ENCODE assay signal across 14 cellular contexts in the genomic region with DNA sequence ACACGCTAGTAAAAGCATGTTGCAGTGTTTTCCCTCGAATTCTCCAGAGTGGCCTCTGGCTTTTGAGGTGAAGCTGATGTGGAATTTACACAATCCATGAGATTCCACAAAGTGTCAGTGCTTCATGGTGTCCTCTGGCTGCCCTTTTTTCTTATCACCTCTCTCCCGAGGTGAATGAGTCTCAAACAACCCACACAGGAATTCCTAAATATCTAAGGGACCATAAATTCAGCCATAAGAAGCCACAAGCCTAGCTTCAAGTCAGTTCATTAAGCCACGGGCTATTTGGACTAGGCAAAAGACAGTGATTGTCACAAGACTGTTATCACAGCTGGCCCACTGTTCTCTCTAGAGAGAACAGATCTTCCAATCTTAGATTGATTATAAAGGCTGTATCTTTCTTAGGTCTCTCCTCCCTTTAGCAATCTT. TPM values are rescaled to one million over a fixed set of nuclear protein-coding genes. Genes with fewer than 3 reads are reported as not detected.
DNase-seq lines count a peak whose midpoint lies in the region; ATAC-seq and TF ChIP-seq lines count a peak whose summit lies in the region.
"Had no signal": no experiment of that assay in that cellular context is flagged by ENCODE, and none has a peak within 500 bp of the region (broad histone marks: within the 10 kb centered on the region; RNA-seq: fewer than 3 reads in every experiment).

No MANE protein-coding gene starts in this region.

- no peaks in the 10 kb centered on the region for H3F3A ChIP-seq in smooth muscle cell (ENCODE audit: low read depth)

- H3K4me3 ChIP-seq in smooth muscle cell: no peak overlapping the region
- H3K4me3 ChIP-seq: pancreas had no signal

- H3K4me1 Mint-ChIP-seq in activated naive CD4-positive, alpha-beta T cell treated with anti-CD3 and anti-CD28 coated beads for 36 hours (ENCODE audit: low read depth): peaks cover 77% of the 10 kb centered on the region
- peaks cover 66% of the 10 kb centered on the region for H3K4me1 Mint-ChIP-seq in activated naive CD4-positive, alpha-beta T cell treated with anti-CD3 and anti-CD28 coated beads, Interleukin-2, amount 10 ng/mL, durations not matched to agents 7 days and 5 days

- CTCF ChIA-PET in activated naive CD4-positive, alpha-beta T cell treated with anti-CD3 and anti-CD28 coated beads for 36 hours (lab: Charles Lee): interaction anchor here (0.9 to 1.0 kb wide), 2 partner anchors 39 to 146 kb away, joined by 3 read pairs; no protein-coding TSS in a partner anchor
- CTCF ChIA-PET in activated naive CD4-positive, alpha-beta T cell treated with anti-CD3 and anti-CD28 coated beads, Interleukin-2, amount 10 ng/mL, durations not matched to agents 7 days and 5 days (lab: Charles Lee): no interaction called here

- H3K9me3 Mint-ChIP-seq in activated naive CD4-positive, alpha-beta T cell treated with anti-CD3 and anti-CD28 coated beads for 36 hours: no peaks in the 10 kb centered on the region
- no peaks in the 10 kb centered on the region for H3K9me3 Mint-ChIP-seq in activated naive CD4-positive, alpha-beta T cell treated with anti-CD3 and anti-CD28 coated beads, Interleukin-2, amount 10 ng/mL, durations not matched to agents 7 days and 5 days

- no peaks in the 10 kb centered on the region for H3K27me3 ChIP-seq in smooth muscle cell (ENCODE audit: low read depth)
- H3K27me3 ChIP-seq: pancreas had no signal

- no peaks in the 10 kb centered on the region for H4K20me1 ChIP-seq in smooth muscle cell (ENCODE audit: low read depth)

- no peak for TF ChIP-seq CTCF in smooth muscle cell (IDR thresholded peaks at IDR 0.05; ENCODE audit: borderline replicate concordance, insufficient read depth, poor library complexity, severe bottlenecking)

- WGBS in smooth muscle cell (ENCODE audit: low lambda C conversion rate): 27% methylated on average over 4 of the region's 4 CpGs

- intact Hi-C loops in activated naive CD4-positive, alpha-beta T cell treated with anti-CD3 and anti-CD28 coated beads for 36 hours (cut with micrococcal nuclease): loop anchor here (1.0 to 10.0 kb wide), 8 partner anchors 14 to 1225 kb away; a partner anchor contains a TSS
- intact Hi-C loops in left colon (cut with DNase I, micrococcal nuclease): no loop called here

- no peak for DNase-seq in activated naive CD4-positive, alpha-beta T cell treated with anti-CD3 and anti-CD28 coated beads for 36 hours
- DNase-seq in activated naive CD4-positive, alpha-beta T cell treated with anti-CD3 and anti-CD28 coated beads, Interleukin-2, amount 10 ng/mL, durations not matched to agents 7 days and 5 days: no peak
- peak; percentile 44 for DNase-seq in SW480 (ENCODE audit: low spot score)
- DNase-seq in foreskin melanocyte: peak; percentile 82
- DNase-seq in smooth muscle cell (lab: John Stamatoyannopoulos, UW; ENCODE audit: unreplicated experiment): no peak
- no peak for DNase-seq in NCI-H146 treated with DMSO at 0.1 percent for 48 hours (lab: John Stamatoyannopoulos, UW; ENCODE audit: unreplicated experiment)
- no peak for DNase-seq in left colon
- DNase-seq: activated T-cell treated with anti-CD3 and anti-CD28 coated beads, Interleukin-2, amount 50 U/mL, for 48 hours; C1 segment of cervical spinal cord; NCI-H510A treated with DMSO at 0.1 percent for 48 hours; pancreas; T-helper 9 cell had no signal

- peaks cover 12% of the 10 kb centered on the region for H3K36me3 Mint-ChIP-seq in activated naive CD4-positive, alpha-beta T cell treated with anti-CD3 and anti-CD28 coated beads for 36 hours (ENCODE audit: low read depth)
- H3K36me3 Mint-ChIP-seq in activated naive CD4-positive, alpha-beta T cell treated with anti-CD3 and anti-CD28 coated beads, Interleukin-2, amount 10 ng/mL, durations not matched to agents 7 days and 5 days: peaks cover 17% of the 10 kb centered on the region

- no peaks in the 10 kb centered on the region for H3K9me3 ChIP-seq in smooth muscle cell (replicated peaks; ENCODE audit: low read depth)
- H3K9me3 ChIP-seq: pancreas had no signal

- H3K9ac ChIP-seq in smooth muscle cell (ENCODE audit: low read depth): no peak overlapping the region
- H3K9ac ChIP-seq: KMS-11 had no signal

- no peak overlapping the region for H2AFZ ChIP-seq in smooth muscle cell (ENCODE audit: low read depth)

- peak overlapping the region; percentile 62 for H3K27ac Mint-ChIP-seq in activated naive CD4-positive, alpha-beta T cell treated with anti-CD3 and anti-CD28 coated beads for 36 hours
- no peak overlapping the region for H3K27ac Mint-ChIP-seq in activated naive CD4-positive, alpha-beta T cell treated with anti-CD3 and anti-CD28 coated beads, Interleukin-2, amount 10 ng/mL, durations not matched to agents 7 days and 5 days

- H3K4me2 ChIP-seq in smooth muscle cell: peak overlapping the region; percentile 28
- H3K4me2 ChIP-seq: KMS-11 had no signal

- no peaks in the 10 kb centered on the region for H3K36me3 ChIP-seq in smooth muscle cell (ENCODE audit: low read depth)
- H3K36me3 ChIP-seq: pancreas had no signal

- no peak for ATAC-seq in left colon
- no peak for ATAC-seq in HG03439 (IDR thresholded peaks at IDR 0.05; ENCODE audit: unreplicated experiment)
- ATAC-seq: pancreas had no signal

- peak overlapping the region; percentile 19 for H3K27ac ChIP-seq in smooth muscle cell (ENCODE audit: low read depth)
- H3K27ac ChIP-seq: KMS-11, pancreas had no signal

- H3K4me3 Mint-ChIP-seq in activated naive CD4-positive, alpha-beta T cell treated with anti-CD3 and anti-CD28 coated beads for 36 hours: no peak overlapping the region
- H3K4me3 Mint-ChIP-seq in activated naive CD4-positive, alpha-beta T cell treated with anti-CD3 and anti-CD28 coated beads, Interleukin-2, amount 10 ng/mL, durations not matched to agents 7 days and 5 days: no peak overlapping the region

- peaks cover 15% of the 10 kb centered on the region for H3K4me1 ChIP-seq in smooth muscle cell (ENCODE audit: low read depth)

- no peaks in the 10 kb centered on the region for H3K27me3 Mint-ChIP-seq in activated naive CD4-positive, alpha-beta T cell treated with anti-CD3 and anti-CD28 coated beads for 36 hours (ENCODE audit: low read depth)
- no peaks in the 10 kb centered on the region for H3K27me3 Mint-ChIP-seq in activated naive CD4-positive, alpha-beta T cell treated with anti-CD3 and anti-CD28 coated beads, Interleukin-2, amount 10 ng/mL, durations not matched to agents 7 days and 5 days

- H3K79me2 ChIP-seq in smooth muscle cell (ENCODE audit: low read depth): no peaks in the 10 kb centered on the region

RNA-seq across cellular contexts. Expression of a gene that starts 4.3 kb away (rescaled TPM):
- total RNA-seq in activated naive CD4-positive, alpha-beta T cell treated with anti-CD3 and anti-CD28 coated beads for 36 hours: 10 to 100 TPM; 32.9 to 34.2 TPM
- total RNA-seq in smooth muscle cell (1.4 and 6.0 TPM in 2 replicates), left colon (1 to 10 TPM; 2.6 to 3.1 TPM)
- polyA plus RNA-seq in smooth muscle cell: 2.6 and 5.0 TPM in 2 replicates

Comparison
In these comparisons a context has a peak if more than half of its experiments do, and no peak if none do; other contexts are left out.
1. DNase-seq: peak in SW480 (single experiment) and foreskin melanocyte (single experiment); none in activated naive CD4-positive, alpha-beta T cell treated with anti-CD3 and anti-CD28 coated beads for 36 hours (single experiment), activated naive CD4-positive, alpha-beta T cell treated with anti-CD3 and anti-CD28 coated beads, Interleukin-2, amount 10 ng/mL, durations not matched to agents 7 days and 5 days (single experiment), smooth muscle cell (single experiment), NCI-H146 treated with DMSO at 0.1 percent for 48 hours (single experiment) and left colon (0 of 2).